In the genomic region with DNA sequence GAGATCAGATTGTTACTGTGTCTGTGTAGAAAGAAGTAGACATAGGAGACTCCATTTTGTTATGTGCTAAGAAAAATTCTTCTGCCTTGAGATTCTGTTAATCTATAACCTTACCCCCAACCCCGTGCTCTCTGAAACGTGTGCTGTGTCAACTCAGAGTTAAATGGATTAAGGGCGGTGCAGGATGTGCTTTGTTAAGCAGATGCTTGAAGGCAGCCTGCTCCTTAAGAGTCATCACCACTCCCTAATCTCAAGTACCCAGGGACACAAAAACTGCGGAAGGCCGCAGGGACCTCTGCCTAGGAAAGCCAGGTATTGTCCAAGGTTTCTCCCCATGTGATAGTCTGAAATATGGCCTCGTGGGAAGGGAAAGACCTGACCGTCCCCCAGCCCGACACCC, we compare ENCODE assay signal across 3 cellular contexts. TPM values are rescaled to one million over a fixed set of nuclear protein-coding genes. Genes with fewer than 3 reads are reported as not detected.
"Had no signal": no experiment of that assay in that cellular context is flagged by ENCODE, and none has a peak within 500 bp of the region (broad histone marks: within the 10 kb centered on the region; RNA-seq: fewer than 3 reads in every experiment).

No MANE protein-coding gene starts in this region.

RNA-seq across cellular contexts. Expression of gene PRODH, which starts 2.6 kb away (rescaled TPM):
- total RNA-seq: OCI-LY7, RPMI7951, SJSA1 had no signal
